In genomic region chr17:71522383-71522782, GRCh38 we compare ENCODE assay signal across 16 cellular contexts.
"Had no signal": no experiment of that assay in that cellular context is flagged by ENCODE, and none has a peak within 500 bp of the region (broad histone marks: within the 10 kb centered on the region; RNA-seq: fewer than 3 reads in every experiment).

No MANE protein-coding gene starts in this region.

- H3K36me3 ChIP-seq: ascending aorta, transverse colon had no signal

- H3K27me3 Mint-ChIP-seq: activated CD4-positive, alpha-beta memory T cell treated with anti-CD3 and anti-CD28 coated beads, Interleukin-2, amount 10 ng/mL, durations not matched to agents 7 days and 5 days; effector memory CD8-positive, alpha-beta T cell; naive thymus-derived CD8-positive, alpha-beta T cell; stimulated activated naive B cell treated with anti-CD40 and anti-IgM and Interleukin-4, amounts not matched to agents 10 μg/mL and 1 μg/mL and 100 μg/mL, for 72 hours had no signal

- H3K4me1 Mint-ChIP-seq: activated CD4-positive, alpha-beta memory T cell treated with anti-CD3 and anti-CD28 coated beads, Interleukin-2, amount 10 ng/mL, durations not matched to agents 7 days and 5 days; immature natural killer cell; naive thymus-derived CD8-positive, alpha-beta T cell; stimulated activated naive B cell treated with anti-CD40 and anti-IgM and Interleukin-4, amounts not matched to agents 10 μg/mL and 1 μg/mL and 100 μg/mL, for 72 hours had no signal

- H3K4me3 ChIP-seq: ascending aorta, mucosa of descending colon, psoas muscle, transverse colon had no signal

- H3K27ac ChIP-seq: ascending aorta, psoas muscle, transverse colon had no signal

- H3K4me3 Mint-ChIP-seq: activated CD4-positive, alpha-beta memory T cell treated with anti-CD3 and anti-CD28 coated beads, Interleukin-2, amount 10 ng/mL, durations not matched to agents 7 days and 5 days; activated T-cell treated with anti-CD3 and anti-CD28 coated beads, Interleukin-2, amount 50 U/mL, for 72 hours; effector memory CD8-positive, alpha-beta T cell; immature natural killer cell; naive thymus-derived CD8-positive, alpha-beta T cell; stimulated activated naive B cell treated with anti-CD40 and anti-IgM and Interleukin-4, amounts not matched to agents 10 μg/mL and 1 μg/mL and 100 μg/mL, for 72 hours had no signal

- H3K27ac Mint-ChIP-seq: activated CD4-positive, alpha-beta memory T cell treated with anti-CD3 and anti-CD28 coated beads, Interleukin-2, amount 10 ng/mL, durations not matched to agents 7 days and 5 days; activated T-cell treated with anti-CD3 and anti-CD28 coated beads, Interleukin-2, amount 50 U/mL, for 72 hours; effector memory CD8-positive, alpha-beta T cell; immature natural killer cell; naive thymus-derived CD8-positive, alpha-beta T cell; stimulated activated naive B cell treated with anti-CD40 and anti-IgM and Interleukin-4, amounts not matched to agents 10 μg/mL and 1 μg/mL and 100 μg/mL, for 72 hours had no signal

- H3K36me3 Mint-ChIP-seq: immature natural killer cell; naive thymus-derived CD8-positive, alpha-beta T cell; stimulated activated naive B cell treated with anti-CD40 and anti-IgM and Interleukin-4, amounts not matched to agents 10 μg/mL and 1 μg/mL and 100 μg/mL, for 72 hours had no signal

- ATAC-seq: activated T-cell treated with anti-CD3 and anti-CD28 coated beads, Interleukin-2, amount 50 U/mL, for 72 hours; effector memory CD8-positive, alpha-beta T cell; left colon; mucosa of descending colon; naive thymus-derived CD8-positive, alpha-beta T cell; psoas muscle; sciatic nerve; stimulated activated naive B cell treated with anti-CD40 and anti-IgM and Interleukin-4, amounts not matched to agents 10 μg/mL and 1 μg/mL and 100 μg/mL, for 72 hours had no signal

- H3K9me3 ChIP-seq: ascending aorta, mucosa of descending colon, psoas muscle, transverse colon had no signal

- H3K4me1 ChIP-seq: ascending aorta, psoas muscle, transverse colon had no signal

- H3K27me3 ChIP-seq: ascending aorta, transverse colon had no signal

- DNase-seq: activated CD4-positive, alpha-beta memory T cell treated with anti-CD3 and anti-CD28 coated beads, Interleukin-2, amount 10 ng/mL, durations not matched to agents 7 days and 5 days; activated T-cell treated with anti-CD3 and anti-CD28 coated beads, Interleukin-2, amount 50 U/mL, for 72 hours; caudate nucleus; effector memory CD8-positive, alpha-beta T cell; glutamatergic neuron; immature natural killer cell; left colon; mucosa of descending colon; naive thymus-derived CD8-positive, alpha-beta T cell; occipital lobe; psoas muscle; stimulated activated CD4-positive, alpha-beta T cell treated with anti-CD3 and anti-CD28 coated beads, Interleukin-2, amount 100 ng/mL, for 24 hours; stimulated activated naive B cell treated with anti-CD40 and anti-IgM and Interleukin-4, amounts not matched to agents 10 μg/mL and 1 μg/mL and 100 μg/mL, for 72 hours; transverse colon had no signal
